ENCODE assay signal across 12 cellular contexts in the genomic region with DNA sequence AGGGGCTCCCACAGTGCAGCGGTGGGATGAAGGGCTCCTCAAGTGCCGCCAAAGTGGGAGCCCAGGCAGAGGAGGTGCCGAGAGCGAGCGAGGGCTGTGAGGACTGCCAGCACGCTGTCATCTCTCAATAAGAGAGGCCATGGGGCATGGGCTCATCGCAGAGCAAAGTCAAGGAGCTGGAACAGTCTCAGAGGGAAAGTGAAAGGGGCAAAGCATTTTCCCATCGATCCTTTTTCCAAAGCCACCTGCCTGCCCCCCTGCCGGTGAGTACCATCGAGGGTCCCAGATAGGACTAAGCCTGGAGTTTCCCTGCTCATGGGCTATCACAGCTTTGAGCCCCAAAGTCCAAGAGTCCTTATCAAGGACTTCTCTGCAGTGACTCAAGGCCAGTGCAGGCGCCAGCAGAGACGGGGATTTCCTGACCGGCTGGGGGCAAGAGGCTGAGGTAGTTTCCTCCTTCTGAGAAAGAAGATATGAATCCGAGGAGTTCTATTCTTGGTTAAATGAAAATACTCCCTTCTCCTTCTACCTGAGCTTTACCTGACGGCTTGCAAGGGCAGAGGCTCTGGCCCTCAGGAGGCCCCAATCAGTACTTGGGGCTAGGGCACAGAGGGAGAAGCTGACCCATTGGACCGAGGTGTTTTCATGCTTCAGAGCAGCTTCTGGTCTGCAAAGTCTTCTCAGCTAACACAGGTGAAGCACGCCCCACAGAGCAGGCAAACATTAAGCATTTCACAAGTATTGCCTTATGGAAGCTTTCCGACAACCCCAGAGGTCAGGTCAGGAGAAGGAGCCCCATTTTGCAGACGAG. TPM values are rescaled to one million over a fixed set of nuclear protein-coding genes. Genes with fewer than 3 reads are reported as not detected.
A peak's percentile ranks its signal among the peaks of the same experiment; 100 is the strongest.
DNase-seq lines count a peak whose midpoint lies in the region; ATAC-seq, FAIRE-seq and TF ChIP-seq lines count a peak whose summit lies in the region.
"Had no signal": no experiment of that assay in that cellular context is flagged by ENCODE, and none has a peak within 500 bp of the region (broad histone marks: within the 10 kb centered on the region; RNA-seq: fewer than 3 reads in every experiment).

No MANE protein-coding gene starts in this region.

- no peaks in the 10 kb centered on the region for H3K36me3 ChIP-seq in pancreas

- no peaks in the 10 kb centered on the region for H3K27me3 Mint-ChIP-seq in activated CD4-positive, alpha-beta T cell treated with anti-CD3 and anti-CD28 coated beads for 36 hours
- no peaks in the 10 kb centered on the region for H3K27me3 Mint-ChIP-seq in activated CD4-positive, alpha-beta memory T cell treated with anti-CD3 and anti-CD28 coated beads for 36 hours
- H3K27me3 Mint-ChIP-seq in mesothelial cell of epicardium (ENCODE audit: low read depth), result no peaks in the 10 kb centered on the region
- H3K27me3 Mint-ChIP-seq: type B pancreatic cell had no signal

- H3K27ac ChIP-seq in pancreas, result peak overlapping the region in 2 of 4 donors; percentile 53 to 76
- H3K27ac ChIP-seq: GM23248 had no signal

- no peak for TF ChIP-seq CTCF in pancreas (IDR thresholded peaks at IDR 0.05)
- no peak for TF ChIP-seq CTCF in mesothelial cell of epicardium (IDR thresholded peaks at IDR 0.05; ENCODE audit: unreplicated experiment)

- intact Hi-C loops in activated CD4-positive, alpha-beta T cell treated with anti-CD3 and anti-CD28 coated beads for 36 hours (cut with DNase I, micrococcal nuclease), result loop anchor here in 1 of 2 experiments (5.0 kb wide), 1 partner anchor 338 kb away; the partner anchor contains the start of gene MAPK14
- intact Hi-C loops in activated CD4-positive, alpha-beta memory T cell treated with anti-CD3 and anti-CD28 coated beads for 36 hours (cut with micrococcal nuclease), result no loop called here
- intact Hi-C loops in pancreas (cut with DNase I), result loop anchor here in 2 of 3 donors (5.0 to 10.0 kb wide), 3 partner anchors 60 to 73 kb away; no protein-coding TSS in a partner anchor

- no peak overlapping the region for H3K27ac Mint-ChIP-seq in activated CD4-positive, alpha-beta T cell treated with anti-CD3 and anti-CD28 coated beads for 36 hours
- H3K27ac Mint-ChIP-seq in activated CD4-positive, alpha-beta memory T cell treated with anti-CD3 and anti-CD28 coated beads for 36 hours, result no peak overlapping the region
- H3K27ac Mint-ChIP-seq in mesothelial cell of epicardium, result no peak overlapping the region
- H3K27ac Mint-ChIP-seq: type B pancreatic cell had no signal

- POLR2A ChIA-PET in activated CD4-positive, alpha-beta T cell treated with anti-CD3 and anti-CD28 coated beads for 36 hours (lab: Charles Lee), result no interaction called here
- POLR2A ChIA-PET in activated CD4-positive, alpha-beta memory T cell treated with anti-CD3 and anti-CD28 coated beads for 36 hours (lab: Charles Lee), result interaction anchor here (0.7 to 1.2 kb wide), 2 partner anchors 9 to 181 kb away, joined by 3 to 4 read pairs; no protein-coding TSS in a partner anchor

- H3K4me1 Mint-ChIP-seq in activated CD4-positive, alpha-beta T cell treated with anti-CD3 and anti-CD28 coated beads for 36 hours, result peaks cover 2% of the 10 kb centered on the region
- H3K4me1 Mint-ChIP-seq in activated CD4-positive, alpha-beta memory T cell treated with anti-CD3 and anti-CD28 coated beads for 36 hours (ENCODE audit: low read depth), result peaks cover 5% of the 10 kb centered on the region
- H3K4me1 Mint-ChIP-seq in mesothelial cell of epicardium, result peaks cover 6% of the 10 kb centered on the region

- 58 to 60% methylated on average over 14 to 19 of the region's 19 CpGs for WGBS in pancreas, 2 donors

- H3K4me3 Mint-ChIP-seq in activated CD4-positive, alpha-beta T cell treated with anti-CD3 and anti-CD28 coated beads for 36 hours, result no peak overlapping the region
- no peak overlapping the region for H3K4me3 Mint-ChIP-seq in activated CD4-positive, alpha-beta memory T cell treated with anti-CD3 and anti-CD28 coated beads for 36 hours
- H3K4me3 Mint-ChIP-seq in mesothelial cell of epicardium, result no peak overlapping the region
- H3K4me3 Mint-ChIP-seq: type B pancreatic cell had no signal

- no peaks in the 10 kb centered on the region for H3K9me3 Mint-ChIP-seq in activated CD4-positive, alpha-beta T cell treated with anti-CD3 and anti-CD28 coated beads for 36 hours (ENCODE audit: low read depth)
- no peaks in the 10 kb centered on the region for H3K9me3 Mint-ChIP-seq in activated CD4-positive, alpha-beta memory T cell treated with anti-CD3 and anti-CD28 coated beads for 36 hours
- no peaks in the 10 kb centered on the region for H3K9me3 Mint-ChIP-seq in mesothelial cell of epicardium
- H3K9me3 Mint-ChIP-seq: type B pancreatic cell had no signal

- no peak for TF ChIP-seq POLR2A in H54 (IDR thresholded peaks at IDR 0.05; ENCODE audit: low read depth, low read length)

- peaks cover 0 to 15% (median 0%) of the 10 kb centered on the region in 3 donors for H3K4me1 ChIP-seq in pancreas

- H3K4me3 ChIP-seq in pancreas, result no peak overlapping the region
- H3K4me3 ChIP-seq: GM23248 had no signal

- H3K9me3 ChIP-seq in pancreas, result no peaks in the 10 kb centered on the region

- no peaks in the 10 kb centered on the region for H3K36me3 Mint-ChIP-seq in activated CD4-positive, alpha-beta T cell treated with anti-CD3 and anti-CD28 coated beads for 36 hours (ENCODE audit: low read depth)
- H3K36me3 Mint-ChIP-seq in activated CD4-positive, alpha-beta memory T cell treated with anti-CD3 and anti-CD28 coated beads for 36 hours, result peaks cover 2% of the 10 kb centered on the region
- no peaks in the 10 kb centered on the region for H3K36me3 Mint-ChIP-seq in mesothelial cell of epicardium
- H3K36me3 Mint-ChIP-seq: type B pancreatic cell had no signal

- DNase-seq in activated CD4-positive, alpha-beta T cell treated with anti-CD3 and anti-CD28 coated beads for 36 hours, result peak; percentile 49
- DNase-seq in activated CD4-positive, alpha-beta T cell treated with anti-CD3 and anti-CD28 coated beads for 1 hour, result no peak
- peak; percentile 60 for DNase-seq in activated CD4-positive, alpha-beta memory T cell treated with anti-CD3 and anti-CD28 coated beads for 36 hours
- DNase-seq in pancreas, result peak in 2 of 6 donors; percentile 30 to 79
- DNase-seq in H54 (ENCODE audit: insufficient read length, low spot score), result no peak
- DNase-seq in mesothelial cell of epicardium (ENCODE audit: low spot score in 2 of 2, unreplicated experiment in 2 of 2), result no peak
- DNase-seq in inferior parietal cortex (ENCODE audit: extremely low spot score), result no peak
- DNase-seq: GM23248, KG1 had no signal

- CTCF ChIA-PET in activated CD4-positive, alpha-beta T cell treated with anti-CD3 and anti-CD28 coated beads for 36 hours (lab: Charles Lee), result interaction anchor here (0.7 to 1.0 kb wide), 3 partner anchors 24 to 280 kb away, joined by 3 to 5 read pairs (median 4); no protein-coding TSS in a partner anchor
- CTCF ChIA-PET in activated CD4-positive, alpha-beta memory T cell treated with anti-CD3 and anti-CD28 coated beads for 36 hours (lab: Charles Lee), result interaction anchor here (1.0 to 2.2 kb wide), 3 partner anchors 16 to 62 kb away, joined by 3 to 9 read pairs (median 5); no protein-coding TSS in a partner anchor

- FAIRE-seq in pancreas (lab: Jason Lieb, UNC) (no peak), H54 (lab: Jason Lieb, UNC) (no peak)

- no peaks in the 10 kb centered on the region for H3K27me3 ChIP-seq in pancreas

- ATAC-seq in activated CD4-positive, alpha-beta T cell treated with anti-CD3 and anti-CD28 coated beads for 36 hours, result peak; percentile 43
- ATAC-seq in HG02884 (IDR thresholded peaks at IDR 0.05; ENCODE audit: unreplicated experiment) (peak; percentile 53), pancreas (peak in 3 of 4 donors; percentile 64 to 85 (median 85))

RNA-seq across cellular contexts. Expression of gene ETV7, which starts 22.6 kb away (rescaled TPM):
- 1 to 10 TPM; 2.4 to 2.5 TPM for total RNA-seq in activated CD4-positive, alpha-beta T cell treated with anti-CD3 and anti-CD28 coated beads for 36 hours
- 1 to 10 TPM; 5.8 to 5.9 TPM for total RNA-seq in activated CD4-positive, alpha-beta memory T cell treated with anti-CD3 and anti-CD28 coated beads for 36 hours
- total RNA-seq in pancreas (1 to 10 TPM in 2 of 6 donors, under 1 TPM in 4; 0.16 to 4.6 (median 0.47) TPM), mesothelial cell of epicardium (0.38 to 0.47 TPM (median 0.45 TPM) in 3 replicates)
- 1 to 10 TPM; 1.7 to 2.2 TPM for polyA plus RNA-seq in pancreas

RNA-seq across cellular contexts. Expression of gene BNIP5, which starts 28.2 kb away (rescaled TPM):
- not detected for total RNA-seq in activated CD4-positive, alpha-beta T cell treated with anti-CD3 and anti-CD28 coated beads for 36 hours
- not detected for total RNA-seq in activated CD4-positive, alpha-beta memory T cell treated with anti-CD3 and anti-CD28 coated beads for 36 hours
- total RNA-seq in pancreas (10 to 100 TPM in 2 of 6 donors, under 1 TPM in 4; 0.13 to 37.5 (median 0.38) TPM), mesothelial cell of epicardium (0.09 TPM in 1 of 3 replicates, not detected in the others)
- 1 to 10 TPM in 1 of 2 donors, under 1 TPM in 1; 0.12 to 1.1 TPM for polyA plus RNA-seq in pancreas
- total RNA-seq: glomerular endothelial cell, GM23248 had no signal
- polyA plus RNA-seq: GM23248 had no signal

Comparison
In these comparisons a context has a peak if more than half of its experiments do, and no peak if none do; other contexts are left out.
1. DNase-seq: peak in activated CD4-positive, alpha-beta T cell treated with anti-CD3 and anti-CD28 coated beads for 36 hours (single experiment) and activated CD4-positive, alpha-beta memory T cell treated with anti-CD3 and anti-CD28 coated beads for 36 hours (single experiment); none in activated CD4-positive, alpha-beta T cell treated with anti-CD3 and anti-CD28 coated beads for 1 hour (single experiment), H54 (single experiment), mesothelial cell of epicardium (0 of 2) and inferior parietal cortex (single experiment).
2. Peak in every context shown above with its lines, with median percentiles within 50 percentile points of each other: ATAC-seq.